ENCODE assay signal across 11 cellular contexts in the genomic region with DNA sequence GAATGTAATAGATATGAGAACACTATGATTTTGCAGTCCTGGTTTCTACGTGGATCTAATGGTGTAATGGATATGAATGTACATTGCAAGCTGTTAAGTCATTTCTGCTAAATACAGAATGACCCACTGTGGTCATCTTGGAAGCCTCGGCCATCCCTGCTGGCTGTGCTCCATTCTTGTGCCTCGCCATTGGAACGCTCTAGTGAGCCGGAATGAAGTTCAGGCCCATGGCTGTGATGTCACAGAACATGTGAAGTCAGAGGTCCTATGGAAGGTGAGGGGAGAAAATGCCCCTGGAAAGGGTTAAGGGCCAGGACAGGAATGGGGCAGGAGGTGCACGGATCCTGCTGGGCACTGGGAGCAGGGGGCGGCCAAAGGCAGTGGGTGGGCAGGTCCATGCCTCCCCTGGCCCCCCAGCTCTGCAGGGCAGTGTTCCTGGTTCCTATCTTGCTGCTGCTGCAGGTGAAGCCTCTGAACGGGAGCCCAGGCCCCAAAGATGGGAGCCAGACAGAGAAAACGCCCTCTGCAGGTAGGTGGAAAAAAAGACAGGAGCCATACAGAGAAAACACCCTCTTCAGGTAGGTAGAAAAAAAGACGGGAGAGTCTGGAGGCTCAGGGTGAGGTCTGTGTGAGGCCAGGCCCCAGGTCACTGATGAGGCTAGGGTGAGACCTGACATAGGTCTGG. TPM values are rescaled to one million over a fixed set of nuclear protein-coding genes. Genes with fewer than 3 reads are reported as not detected.
DNase-seq lines count a peak whose midpoint lies in the region; ATAC-seq, FAIRE-seq and TF ChIP-seq lines count a peak whose summit lies in the region.
"Had no signal": no experiment of that assay in that cellular context is flagged by ENCODE, and none has a peak within 500 bp of the region (broad histone marks: within the 10 kb centered on the region; RNA-seq: fewer than 3 reads in every experiment).

A gene (plus strand): TSS at position 259 of the 685 bp plus-strand sequence. CDS start 138 bp downstream, at position 397.

- FAIRE-seq in H54 (lab: Jason Lieb, UNC) = no peak

- intact Hi-C loops in body of pancreas (cut with DNase I) = no loop called here

- peak within 1 kb of the TSS in 2 of 4 donors; percentile 67 to 72 for H3K27ac ChIP-seq in body of pancreas
- no peak within 1 kb of the TSS for H3K27ac ChIP-seq in neutrophil

- 65 to 72% methylated on average over 10 of the region's 10 CpGs for WGBS in body of pancreas, 2 donors

- peak in 4 of 7 experiments; percentile 33 to 43 (median 36) for TF ChIP-seq CTCF in body of pancreas (IDR thresholded peaks at IDR 0.05)
- TF ChIP-seq CTCF in neutrophil (IDR thresholded peaks at IDR 0.05) = peak; percentile 12

- no peaks in the 10 kb centered on the region for H3K9me3 ChIP-seq in body of pancreas
- no peaks in the 10 kb centered on the region for H3K9me3 ChIP-seq in neutrophil

- H3K27me3 ChIP-seq in body of pancreas (no peaks in the 10 kb centered on the region), neutrophil (no peaks in the 10 kb centered on the region)

- H3K4me3 ChIP-seq in body of pancreas = no peak within 1 kb of the TSS
- no peak within 1 kb of the TSS for H3K4me3 ChIP-seq in neutrophil (ENCODE audit: low read depth in 1 of 2, low read length in 1 of 2)

- TF ChIP-seq POLR2A in body of pancreas (IDR thresholded peaks at IDR 0.05) (no peak), H54 (IDR thresholded peaks at IDR 0.05; ENCODE audit: low read depth, low read length) (no peak)

- DNase-seq in NCI-H82 (lab: John Stamatoyannopoulos, UW) = peak; percentile 15
- DNase-seq in NCI-H82 treated with DMSO at 0.1 percent for 48 hours (lab: John Stamatoyannopoulos, UW; ENCODE audit: unreplicated experiment) = no peak
- DNase-seq in body of pancreas = peak in 3 of 4 donors; percentile 27 to 34 (median 32)
- no peak for DNase-seq in retina
- no peak for DNase-seq in H54 (ENCODE audit: insufficient read length, low spot score)
- DNase-seq: NCI-H1105, T-cell had no signal

- H3K36me3 ChIP-seq in body of pancreas (replicated peaks in 1 of 2; ENCODE audit: insufficient read depth in 1 of 2, low read depth in 2 of 2) (no peaks in the 10 kb centered on the region), neutrophil (no peaks in the 10 kb centered on the region)

- peaks cover 24% of the 10 kb centered on the region for H3K4me1 ChIP-seq in body of pancreas
- no peaks in the 10 kb centered on the region for H3K4me1 ChIP-seq in neutrophil (ENCODE audit: control insufficient read depth in 1 of 2, insufficient read depth in 1 of 2, low read depth in 1 of 2, low read length in 1 of 2)

- peak; percentile 39 for ATAC-seq in HG03432 (IDR thresholded peaks at IDR 0.05; ENCODE audit: unreplicated experiment)
- peak; percentile 45 for ATAC-seq in body of pancreas
- ATAC-seq in GM21576 (IDR thresholded peaks at IDR 0.05; ENCODE audit: unreplicated experiment) = no peak
- ATAC-seq: T-cell had no signal

RNA-seq across cellular contexts. Expression of the gene that starts here (rescaled TPM):
- not detected for total RNA-seq in body of pancreas
- total RNA-seq: T-cell, temporal lobe had no signal

Comparison
In these comparisons a context has a peak if more than half of its experiments do, and no peak if none do; other contexts are left out.
1. Peak in DNase-seq and ATAC-seq in body of pancreas; RNA of the gene not detected or under 1 TPM.